In genomic region chrX:17527932-17528331, GRCh38 we compare ENCODE assay signal across 16 cellular contexts.
DNase-seq lines count a peak whose midpoint lies in the region; ATAC-seq and TF ChIP-seq lines count a peak whose summit lies in the region.
"Had no signal": no experiment of that assay in that cellular context is flagged by ENCODE, and none has a peak within 500 bp of the region (broad histone marks: within the 10 kb centered on the region; RNA-seq: fewer than 3 reads in every experiment).

No MANE protein-coding gene starts in this region.

- no peak overlapping the region for H2BK5ac ChIP-seq in mesendoderm (ENCODE audit: low read length)

- H3K4me3 ChIP-seq in mesendoderm (ENCODE audit: low read length) (no peak overlapping the region), mucosa of descending colon (no peak overlapping the region)

- peak overlapping the region in 1 of 2 donors; percentile 66 for H3K4me3 Mint-ChIP-seq in stimulated activated naive CD8-positive, alpha-beta T cell treated with anti-CD3 and anti-CD28 coated beads, Interleukin-15, amount 100 ng/mL, for 72 hours
- H3K4me3 Mint-ChIP-seq in activated naive CD8-positive, alpha-beta T cell treated with anti-CD3 and anti-CD28 coated beads for 36 hours, result no peak overlapping the region

- peak; percentile 32 for ATAC-seq in stimulated activated naive CD8-positive, alpha-beta T cell treated with anti-CD3 and anti-CD28 coated beads, Interleukin-15, Interleukin-2, amounts not matched to agents 100 U/mL and 50 U/mL, for 24 hours
- ATAC-seq in stimulated activated naive CD8-positive, alpha-beta T cell treated with anti-CD3 and anti-CD28 coated beads, Interleukin-15, amount 100 ng/mL, for 72 hours, result no peak
- ATAC-seq in mucosa of descending colon, result no peak

- no peak overlapping the region for H2AK5ac ChIP-seq in mesendoderm (ENCODE audit: low read length)

- no peak overlapping the region for H4K5ac ChIP-seq in mesendoderm (ENCODE audit: low read length)

- H3K4me1 ChIP-seq in mesendoderm (ENCODE audit: control insufficient read depth, low read depth, low read length) (no peaks in the 10 kb centered on the region), mucosa of descending colon (ENCODE audit: low read depth) (no peaks in the 10 kb centered on the region)

- peaks cover 32% of the 10 kb centered on the region for H3K4me1 Mint-ChIP-seq in stimulated activated naive CD8-positive, alpha-beta T cell treated with anti-CD3 and anti-CD28 coated beads, Interleukin-15, amount 100 ng/mL, for 72 hours
- H3K4me1 Mint-ChIP-seq in activated naive CD8-positive, alpha-beta T cell treated with anti-CD3 and anti-CD28 coated beads for 36 hours, result peaks cover 14% of the 10 kb centered on the region

- no peaks in the 10 kb centered on the region for H3K79me2 ChIP-seq in mesendoderm (ENCODE audit: control insufficient read depth, insufficient read depth, low read length)

- H3K56ac ChIP-seq in mesendoderm (ENCODE audit: low read length), result peak overlapping the region; percentile 42

- no peaks in the 10 kb centered on the region for H3K9me3 Mint-ChIP-seq in stimulated activated naive CD8-positive, alpha-beta T cell treated with anti-CD3 and anti-CD28 coated beads, Interleukin-15, amount 100 ng/mL, for 72 hours
- H3K9me3 Mint-ChIP-seq in activated naive CD8-positive, alpha-beta T cell treated with anti-CD3 and anti-CD28 coated beads for 36 hours, result no peaks in the 10 kb centered on the region

- H2BK120ac ChIP-seq in mesendoderm (ENCODE audit: low read depth, low read length), result no peak overlapping the region

- no peak overlapping the region for H4K8ac ChIP-seq in mesendoderm (ENCODE audit: low read depth, low read length)

- TF ChIP-seq CTCF in mucosa of descending colon (IDR thresholded peaks at IDR 0.05), result no peak

- H3K27ac ChIP-seq in mesendoderm (ENCODE audit: low read depth, low read length), result no peak overlapping the region

- H3K27ac Mint-ChIP-seq in stimulated activated naive CD8-positive, alpha-beta T cell treated with anti-CD3 and anti-CD28 coated beads, Interleukin-15, amount 100 ng/mL, for 72 hours, result peak overlapping the region in 1 of 2 donors; percentile 42
- peak overlapping the region; percentile 10 for H3K27ac Mint-ChIP-seq in activated naive CD8-positive, alpha-beta T cell treated with anti-CD3 and anti-CD28 coated beads for 36 hours

- no peaks in the 10 kb centered on the region for H3K79me1 ChIP-seq in mesendoderm (ENCODE audit: low read length)

- H3K18ac ChIP-seq in mesendoderm (ENCODE audit: low read length), result no peak overlapping the region

- no peak for DNase-seq in stimulated activated naive CD8-positive, alpha-beta T cell treated with anti-CD3 and anti-CD28 coated beads, Interleukin-15, Interleukin-2, amounts not matched to agents 100 U/mL and 50 U/mL, for 24 hours
- no peak for DNase-seq in stimulated activated naive CD8-positive, alpha-beta T cell treated with anti-CD3 and anti-CD28 coated beads, Interleukin-15, amount 100 ng/mL, for 72 hours
- no peak for DNase-seq in activated naive CD8-positive, alpha-beta T cell treated with anti-CD3 and anti-CD28 coated beads for 36 hours
- DNase-seq in mesendoderm (no peak), NCI-H510A (lab: John Stamatoyannopoulos, UW) (no peak), mucosa of descending colon (no peak), NCI-H82 treated with DMSO at 0.1 percent for 48 hours (lab: John Stamatoyannopoulos, UW; ENCODE audit: unreplicated experiment) (no peak), foreskin melanocyte (no peak)
- DNase-seq: activated CD4-positive, alpha-beta T cell treated with anti-CD3 and anti-CD28 coated beads, Interleukin-2, amount 50 U/mL, for 1 hour; activated T-cell treated with anti-CD3 and anti-CD28 coated beads, Interleukin-2, amount 50 U/mL, for 48 hours; amniotic stem cell; DMS 273 treated with DMSO at 0.1 percent for 48 hours; NCI-H1105 treated with DMSO at 0.1 percent for 48 hours; NCI-H226; stimulated activated CD4-positive, alpha-beta T cell treated with anti-CD3 and anti-CD28 coated beads, Interleukin-4, amount 100 ng/mL, for 24 hours; T-helper 9 cell had no signal

- H3K9ac ChIP-seq in mesendoderm (ENCODE audit: low read length), result no peak overlapping the region

- H3K36me3 ChIP-seq in mesendoderm (ENCODE audit: control insufficient read depth, insufficient read depth, low read length) (no peaks in the 10 kb centered on the region), mucosa of descending colon (ENCODE audit: low read depth) (no peaks in the 10 kb centered on the region)

- no peaks in the 10 kb centered on the region for H3K27me3 Mint-ChIP-seq in stimulated activated naive CD8-positive, alpha-beta T cell treated with anti-CD3 and anti-CD28 coated beads, Interleukin-15, amount 100 ng/mL, for 72 hours
- no peaks in the 10 kb centered on the region for H3K27me3 Mint-ChIP-seq in activated naive CD8-positive, alpha-beta T cell treated with anti-CD3 and anti-CD28 coated beads for 36 hours

- no peak overlapping the region for H2BK15ac ChIP-seq in mesendoderm (replicated peaks; ENCODE audit: low read depth)

- intact Hi-C loops in mucosa of descending colon (cut with DNase I, micrococcal nuclease), result loop anchor here in 1 of 2 donors (5.0 kb wide), 1 partner anchor 146 kb away; no protein-coding TSS in a partner anchor

- H3K9me3 ChIP-seq in mucosa of descending colon, result no peaks in the 10 kb centered on the region

- no peaks in the 10 kb centered on the region for H3K27me3 ChIP-seq in mesendoderm (ENCODE audit: insufficient read depth, low read length, poor library complexity)

- H3K23ac ChIP-seq in mesendoderm (ENCODE audit: low read length), result no peak overlapping the region

- H3K4ac ChIP-seq in mesendoderm (ENCODE audit: low read depth, low read length), result peak overlapping the region; percentile 4

- WGBS in mesendoderm (ENCODE audit: extremely low coverage, insufficient coverage, low lambda C conversion rate), result no CpG with 5 or more reads among the region's 1 CpG

- no peaks in the 10 kb centered on the region for H3K36me3 Mint-ChIP-seq in activated naive CD8-positive, alpha-beta T cell treated with anti-CD3 and anti-CD28 coated beads for 36 hours

- H3K4me2 ChIP-seq in mesendoderm (ENCODE audit: low read length), result no peak overlapping the region
